ENCODE assay signal across 8 cellular contexts in genomic region chr6:42043787-42044475, GRCh38. TPM values are rescaled to one million over a fixed set of nuclear protein-coding genes. Genes with fewer than 3 reads are reported as not detected.
A peak's percentile ranks its signal among the peaks of the same experiment; 100 is the strongest.
DNase-seq lines count a peak whose midpoint lies in the region; ATAC-seq and TF ChIP-seq lines count a peak whose summit lies in the region.

No MANE protein-coding gene starts in this region.

- H3K4me1 ChIP-seq in gastroesophageal sphincter (peaks cover 17 to 96% (median 40%) of the 10 kb centered on the region in 3 donors), osteoblast (ENCODE audit: insufficient read depth, low read length) (peaks cover 16% of the 10 kb centered on the region), thyroid gland (peaks cover 45 to 56% of the 10 kb centered on the region in 2 donors)

- DNase-seq in COR-L47 (lab: John Stamatoyannopoulos, UW) (peak; percentile 70), MV-4-11 (lab: John Stamatoyannopoulos, UW) (peak; percentile 77), SK-MEL-5 (ENCODE audit: low read depth, low spot score) (peak; percentile 88), osteoblast (ENCODE audit: insufficient read length, low spot score, missing footprints) (peak; percentile 97), thyroid gland (peak; percentile 86 to 94)
- DNase-seq in activated gamma-delta T cell treated with anti-CD3 and anti-CD28 coated beads, Interleukin-2, amount 50 U/mL, for 16 hours (ENCODE audit: low read depth) = peak; percentile 89

- H3K79me2 ChIP-seq in osteoblast (ENCODE audit: insufficient read depth, low read length) = no peaks in the 10 kb centered on the region

- 0 to 40% methylated on average over 3 to 8 of the region's 21 CpGs for WGBS in gastroesophageal sphincter (ENCODE audit: low coverage in 1 of 2), 2 donors
- 22 to 29% methylated on average over 15 to 21 of the region's 21 CpGs for WGBS in thyroid gland, 2 donors

- H3K27ac ChIP-seq in gastroesophageal sphincter (peak overlapping the region in 3 of 4 donors; percentile 44 to 94 (median 88)), osteoblast (ENCODE audit: low read depth, low read length) (no peak overlapping the region), thyroid gland (peak overlapping the region; percentile 90 to 96 (median 95))

- H3K4me3 ChIP-seq in gastroesophageal sphincter = peak overlapping the region in 1 of 2 donors; percentile 28
- no peak overlapping the region for H3K4me3 ChIP-seq in osteoblast (ENCODE audit: insufficient read depth, low read length)
- no peak overlapping the region for H3K4me3 ChIP-seq in thyroid gland (replicated peaks in 1 of 3)

- ATAC-seq in GM21786 (IDR thresholded peaks at IDR 0.05; ENCODE audit: unreplicated experiment) = peak; percentile 31
- ATAC-seq in gastroesophageal sphincter = peak; percentile 67

- H3K36me3 ChIP-seq in gastroesophageal sphincter (no peaks in the 10 kb centered on the region), osteoblast (ENCODE audit: insufficient read depth, low read length) (no peaks in the 10 kb centered on the region), thyroid gland (no peaks in the 10 kb centered on the region)

- in situ Hi-C loops in SK-MEL-5 (cut with HindIII; ENCODE audit: low pct_unique_long_range_greater_than_20kb, low sequenced_read_pairs) = no loop called here

- H3K4me2 ChIP-seq in osteoblast (ENCODE audit: insufficient read depth, low read length) = peak overlapping the region; percentile 68

- H4K20me1 ChIP-seq in osteoblast (ENCODE audit: insufficient read depth, low read length) = no peaks in the 10 kb centered on the region

- H3K27me3 ChIP-seq in gastroesophageal sphincter = no peaks in the 10 kb centered on the region
- peaks cover 17% of the 10 kb centered on the region for H3K27me3 ChIP-seq in osteoblast (ENCODE audit: insufficient read depth, low read length)
- H3K27me3 ChIP-seq in thyroid gland = no peaks in the 10 kb centered on the region

- TF ChIP-seq POLR2A in gastroesophageal sphincter (IDR thresholded peaks at IDR 0.05) = no peak
- no peak for TF ChIP-seq POLR2A in thyroid gland (IDR thresholded peaks at IDR 0.05)

- H2AFZ ChIP-seq in osteoblast (ENCODE audit: low read length) = peak overlapping the region; percentile 76

- TF ChIP-seq CTCF in gastroesophageal sphincter (IDR thresholded peaks at IDR 0.05) (peak; percentile 96 to 98 (median 98)), osteoblast (IDR thresholded peaks at IDR 0.05; ENCODE audit: extremely low read depth, low read depth, low read length) (peak; percentile 98), thyroid gland (IDR thresholded peaks at IDR 0.05) (peak; percentile 91 to 98 (median 96))

- TF ChIP-seq EP300 in gastroesophageal sphincter (IDR thresholded peaks at IDR 0.05) = no peak

- intact Hi-C loops in thyroid gland (cut with DNase I) = loop anchor here (5.0 kb wide), 4 partner anchors 107 to 262 kb away; partner anchors contain the start of genes BYSL, MED20 and PRICKLE4

- H3K9me3 ChIP-seq in gastroesophageal sphincter (no peaks in the 10 kb centered on the region), osteoblast (ENCODE audit: low read depth, low read length) (no peaks in the 10 kb centered on the region), thyroid gland (no peaks in the 10 kb centered on the region)

RNA-seq across cellular contexts. Expression of gene TAF8, which starts 6.4 kb away (rescaled TPM):
- 17.9 and 19.3 TPM in 2 replicates for total RNA-seq in SK-MEL-5 (2014; rRNA removed; shearing (Covaris generic))
- 21.7 and 24.5 TPM in 2 replicates for polyA plus RNA-seq in SK-MEL-5 (2015; cell fraction: cytosol; rRNA removed)
- polyA plus RNA-seq in SK-MEL-5 (2015; cell fraction: nucleus; rRNA removed) = 11.3 and 16.3 TPM in 2 replicates
- total RNA-seq in gastroesophageal sphincter = 10 to 100 TPM; 16.8 to 33.6 (median 24.2) TPM
- total RNA-seq in osteoblast = 16.3 and 16.5 TPM in 2 replicates
- 100 to 1,000 TPM in 1 of 4 donors, 10 to 100 TPM in 3; 52.0 to 131 (median 72.2) TPM for total RNA-seq in thyroid gland
